Comparison of ENCODE assay signal across 18 cellular contexts in the genomic region with DNA sequence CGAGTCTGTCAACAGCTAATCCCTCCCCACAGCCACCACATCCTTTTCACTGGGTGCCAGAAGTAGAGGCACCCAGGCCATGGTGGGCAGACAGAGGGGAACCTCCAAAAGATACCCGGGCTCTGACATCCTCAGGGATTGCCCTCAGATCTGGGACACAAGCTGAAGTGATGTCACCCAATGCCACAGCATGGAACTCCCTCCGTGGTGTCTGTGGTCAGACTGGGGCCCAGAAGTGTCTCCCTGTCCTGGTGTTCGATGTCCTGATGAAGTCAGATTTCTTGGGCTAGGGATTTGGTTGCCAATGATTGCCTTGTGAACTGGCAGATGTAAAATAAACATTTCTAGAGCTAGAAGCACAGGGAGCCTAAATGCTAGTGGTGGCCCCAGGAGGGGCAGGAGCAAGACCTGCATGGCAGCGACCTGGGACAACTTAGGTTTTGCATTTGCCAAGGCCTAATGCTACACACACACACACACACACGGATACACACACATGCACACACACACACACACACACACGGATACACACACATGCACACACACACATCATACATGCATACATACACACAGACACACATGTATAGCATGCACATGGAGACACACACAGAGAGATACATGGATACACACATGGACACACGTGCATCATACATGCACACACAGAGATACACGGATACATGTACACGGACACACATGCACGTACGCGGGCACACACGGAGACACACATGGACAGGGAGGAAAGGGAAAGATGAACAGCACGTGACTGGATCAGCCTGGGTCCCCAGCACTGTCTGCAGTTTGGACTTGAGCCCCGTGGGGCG.
"Had no signal": no experiment of that assay in that cellular context is flagged by ENCODE, and none has a peak within 500 bp of the region (broad histone marks: within the 10 kb centered on the region; RNA-seq: fewer than 3 reads in every experiment).

No MANE protein-coding gene starts in this region.

- H3K27me3 ChIP-seq: brain microvascular endothelial cell, thyroid gland, vagina had no signal

- H3K9ac ChIP-seq: parathyroid adenoma had no signal

- H3K27ac ChIP-seq: brain microvascular endothelial cell, parathyroid adenoma, skin epidermis, thyroid gland, vagina had no signal

- H3K36me3 Mint-ChIP-seq: activated naive CD4-positive, alpha-beta T cell treated with anti-CD3 and anti-CD28 coated beads, Interleukin-2, amount 50 U/mL, for 72 hours had no signal

- H3K79me2 ChIP-seq: parathyroid adenoma had no signal

- FAIRE-seq: TTC549 had no signal

- ATAC-seq: activated naive CD4-positive, alpha-beta T cell treated with anti-CD3 and anti-CD28 coated beads, Interleukin-2, amount 50 U/mL, for 72 hours; left colon; mucosa of descending colon had no signal

- H3K4me3 ChIP-seq: mucosa of descending colon, skin epidermis, thyroid gland, vagina had no signal

- H3K9me3 Mint-ChIP-seq: activated naive CD4-positive, alpha-beta T cell treated with anti-CD3 and anti-CD28 coated beads, Interleukin-2, amount 50 U/mL, for 72 hours had no signal

- H3K36me3 ChIP-seq: brain microvascular endothelial cell, thyroid gland, vagina had no signal

- DNase-seq: activated CD4-positive, alpha-beta T cell treated with anti-CD3 and anti-CD28 coated beads, Interleukin-2, amount 50 U/mL, for 4 hours; activated CD4-positive, CD25-positive, alpha-beta regulatory T cell treated with anti-CD3 and anti-CD28 coated beads, Interleukin-2, amount 50 U/mL, for 72 hours; activated effector memory CD4-positive, alpha-beta T cell treated with Interleukin-2 at 50 U/mL for 16 hours; activated T-cell treated with anti-CD3 and anti-CD28 coated beads, Interleukin-2, amount 50 U/mL, for 1 hour; amniotic stem cell; brain microvascular endothelial cell; dermis blood vessel endothelial cell; erythroblast; left colon; mucosa of descending colon; retina; T-helper 2 cell; thyroid gland had no signal

- H2AFZ ChIP-seq: parathyroid adenoma had no signal

- H3K9me3 ChIP-seq: mucosa of descending colon, thyroid gland, vagina had no signal

- H3K4me1 ChIP-seq: parathyroid adenoma, thyroid gland, vagina had no signal

- H3K27ac Mint-ChIP-seq: activated naive CD4-positive, alpha-beta T cell treated with anti-CD3 and anti-CD28 coated beads, Interleukin-2, amount 50 U/mL, for 72 hours had no signal
